Comparison of ENCODE assay signal across 8 cellular contexts in genomic region chrX:119887721-119888425, GRCh38. TPM values are rescaled to one million over a fixed set of nuclear protein-coding genes. Genes with fewer than 3 reads are reported as not detected.
DNase-seq lines count a peak whose midpoint lies in the region; ATAC-seq, FAIRE-seq and TF ChIP-seq lines count a peak whose summit lies in the region.

No MANE protein-coding gene starts in this region.

- peak overlapping the region; percentile 7 for H4K12ac ChIP-seq in trophoblast cell (ENCODE audit: low read depth, low read length)

- H3K36me3 ChIP-seq in trophoblast cell (ENCODE audit: control insufficient read depth in 1 of 2, insufficient read depth in 2 of 2, low read length in 2 of 2) = no peaks in the 10 kb centered on the region

- H3K4me2 ChIP-seq in A549 (peak overlapping the region; percentile 70), trophoblast cell (ENCODE audit: low read length) (peak overlapping the region; percentile 50)

- CTCF ChIA-PET in A549 (lab: Yijun Ruan, JAX) = interaction anchor here (0.6 to 2.0 kb wide), 34 partner anchors 8 to 1576 kb away, joined by 3 to 11 read pairs (median 4); partner anchors contain the start of genes SOWAHD and UPF3B

- H3K9me3 ChIP-seq in A549 (no peaks in the 10 kb centered on the region), trophoblast cell (ENCODE audit: insufficient read depth, low read depth, low read length) (no peaks in the 10 kb centered on the region)

- no peaks in the 10 kb centered on the region for H3K79me2 ChIP-seq in trophoblast cell (ENCODE audit: control insufficient read depth, insufficient read depth, low read length, poor library complexity)

- DNase-seq in A549 (ENCODE audit: low read depth in 1 of 2, low spot score in 1 of 2) = peak; percentile 78 to 84
- peak; percentile 60 for DNase-seq in SIG-M5 treated with dmso at 0.1 percent for 504 hours (lab: John Stamatoyannopoulos, UW; ENCODE audit: unreplicated experiment)
- peak; percentile 66 for DNase-seq in activated naive CD4-positive, alpha-beta T cell treated with Interleukin-2 at 50 U/mL for 16 hours
- DNase-seq in glomerular visceral epithelial cell (ENCODE audit: extremely low spot score) = peak; percentile 54
- DNase-seq in trophoblast cell = peak; percentile 53 to 71

- TF ChIP-seq EP300 in A549 (IDR thresholded peaks at IDR 0.05) = no peak

- no peak for TF ChIP-seq POLR2A in A549 (IDR thresholded peaks at IDR 0.05; ENCODE audit: low read length)

- H3K4ac ChIP-seq in trophoblast cell (ENCODE audit: low read depth, low read length) = no peak overlapping the region

- no peak overlapping the region for H4K91ac ChIP-seq in trophoblast cell (ENCODE audit: low read depth, low read length)

- H3K4me3 ChIP-seq in A549 (peak overlapping the region; percentile 57), trophoblast cell (ENCODE audit: low read depth, low read length) (no peak overlapping the region)

- H2AFZ ChIP-seq in trophoblast cell (ENCODE audit: insufficient read depth, low read length, poor library complexity) = peak overlapping the region; percentile 81

- H3K4me1 ChIP-seq in A549 = no peaks in the 10 kb centered on the region
- H3K4me1 ChIP-seq in trophoblast cell (ENCODE audit: control insufficient read depth in 1 of 2, insufficient read depth in 2 of 2, low read length in 2 of 2) = peaks cover 3 to 4% of the 10 kb centered on the region in 2 experiments

- H2BK12ac ChIP-seq in trophoblast cell (ENCODE audit: low read length) = no peak overlapping the region

- no peak overlapping the region for H2BK120ac ChIP-seq in trophoblast cell (ENCODE audit: insufficient read depth, low read length, poor library complexity)

- WGBS in A549 (ENCODE audit: missing lambda C conversion rate) = 0% methylated on average over 8 of the region's 40 CpGs
- WGBS in trophoblast cell (ENCODE audit: extremely low coverage, insufficient coverage, insufficient read length) = no CpG with 5 or more reads among the region's 40 CpGs

- H3K9ac ChIP-seq in trophoblast cell (ENCODE audit: low read length) = no peak overlapping the region

- no peak overlapping the region for H3K23ac ChIP-seq in trophoblast cell (ENCODE audit: low read length)

- no peak overlapping the region for H3K14ac ChIP-seq in trophoblast cell (ENCODE audit: low read length)

- peak overlapping the region; percentile 62 to 87 for H3K27ac ChIP-seq in A549
- H3K27ac ChIP-seq in trophoblast cell (ENCODE audit: low read depth, low read length) = no peak overlapping the region

- peaks cover 4% of the 10 kb centered on the region for H3K79me1 ChIP-seq in trophoblast cell (ENCODE audit: low read length)

- no peak overlapping the region for H3K18ac ChIP-seq in trophoblast cell (ENCODE audit: low read length)

- no peak overlapping the region for H2AK5ac ChIP-seq in trophoblast cell (ENCODE audit: low read length)

- POLR2A ChIA-PET in A549 (lab: Yijun Ruan, JAX) = interaction anchor here (0.6 to 1.5 kb wide), 5 partner anchors 9 to 97 kb away, joined by 3 to 12 read pairs (median 3); partner anchors contain the start of genes NDUFA1, RNF113A, RPL39 and UPF3B

- ATAC-seq in A549 (peak; percentile 99), GM18520 (IDR thresholded peaks at IDR 0.05; ENCODE audit: unreplicated experiment) (peak; percentile 52), HG03571 (IDR thresholded peaks at IDR 0.05; ENCODE audit: unreplicated experiment) (peak; percentile 78), HG03469 (IDR thresholded peaks at IDR 0.05; ENCODE audit: unreplicated experiment) (no peak)

- no peak overlapping the region for H4K8ac ChIP-seq in trophoblast cell (ENCODE audit: low read depth, low read length)

- peak; percentile 94 for FAIRE-seq in A549 (lab: Jason Lieb, UNC)

- H2BK5ac ChIP-seq in trophoblast cell (ENCODE audit: low read depth, low read length, poor library complexity) = no peak overlapping the region

- TF ChIP-seq RAD21 in A549 (conservative IDR thresholded peaks at IDR 0.05 in 1 of 2, IDR thresholded peaks at IDR 0.05 in 1 of 2) = peak; percentile 21 to 41; a peak in 3 of 5 replicates

- H3K27me3 ChIP-seq in trophoblast cell (ENCODE audit: insufficient read depth, low read length) = no peaks in the 10 kb centered on the region

- peak; percentile 53 for TF ChIP-seq CTCF in A549 (IDR thresholded peaks at IDR 0.05)

TF ChIP-seq in A549, 52 proteins besides CTCF, POLR2A, EP300 and RAD21:
- peak; percentile 25; the same call in 1 of the 2 replicates for TF ChIP-seq PHF8 (IDR thresholded peaks at IDR 0.05; ENCODE audit: borderline replicate concordance, low read depth)
- TF ChIP-seq SMC3 (IDR thresholded peaks at IDR 0.05) = peak; percentile 33; the same call in 2 of the 3 replicates
- TF ChIP-seq HDAC2 (IDR thresholded peaks at IDR 0.05) = no peak
TF ChIP-seq in A549: peak in this region for 2.

RNA-seq across cellular contexts. Expression of gene AKAP14, which starts 7.8 kb away (rescaled TPM):
- polyA plus RNA-seq in A549 (2011; rRNA removed) (0.09 TPM in 1 of 2 replicates, not detected in the other), A549 (2017; fragmentation: RNase III; extraction: RNeasy Plus Mini Kit Qiagen cat#74134 plus additional on column Dnase treatment) (not detected in 3 replicates)
- not detected in 2 replicates for polyA plus RNA-seq in A549 (2012; cell fraction: cytosol; rRNA removed)
- not detected in 2 replicates for polyA plus RNA-seq in A549 (2012; cell fraction: nucleus; rRNA removed)
- not detected in 2 replicates for polyA minus RNA-seq in A549 (2011; rRNA and poly(A)+ RNA removed)
- 9.2 and 10.8 TPM in 2 replicates for polyA plus RNA-seq in trophoblast cell (2013)

RNA-seq across cellular contexts. Expression of gene NDUFA1, which starts 16.2 kb away (rescaled TPM):
- polyA plus RNA-seq in A549 (2011; rRNA removed) = 249 and 435 TPM in 2 replicates
- polyA plus RNA-seq in A549 (2012; cell fraction: cytosol; rRNA removed) = 160 and 229 TPM in 2 replicates
- 28.0 and 57.8 TPM in 2 replicates for polyA plus RNA-seq in A549 (2012; cell fraction: nucleus; rRNA removed)
- 432 to 469 TPM (median 449 TPM) in 3 replicates for polyA plus RNA-seq in A549 (2017; fragmentation: RNase III; extraction: RNeasy Plus Mini Kit Qiagen cat#74134 plus additional on column Dnase treatment)
- polyA minus RNA-seq in A549 (2011; rRNA and poly(A)+ RNA removed) = 45.5 and 52.3 TPM in 2 replicates
- 212 and 213 TPM in 2 replicates for polyA plus RNA-seq in trophoblast cell (2013)

RNA-seq across cellular contexts. Expression of gene RNF113A, which starts 16.3 kb away (rescaled TPM):
- polyA plus RNA-seq in A549 (2011; rRNA removed) = 16.5 and 18.5 TPM in 2 replicates
- 17.2 and 20.6 TPM in 2 replicates for polyA plus RNA-seq in A549 (2012; cell fraction: cytosol; rRNA removed)
- polyA plus RNA-seq in A549 (2012; cell fraction: nucleus; rRNA removed) = 12.7 and 15.8 TPM in 2 replicates
- polyA plus RNA-seq in A549 (2017; fragmentation: RNase III; extraction: RNeasy Plus Mini Kit Qiagen cat#74134 plus additional on column Dnase treatment) = 17.8 to 18.6 TPM (median 18.4 TPM) in 3 replicates
- 8.6 and 9.0 TPM in 2 replicates for polyA minus RNA-seq in A549 (2011; rRNA and poly(A)+ RNA removed)
- 26.1 and 27.3 TPM in 2 replicates for polyA plus RNA-seq in trophoblast cell (2013)

RNA-seq across cellular contexts. Expression of gene UPF3B, which starts 35.1 kb away (rescaled TPM):
- polyA plus RNA-seq in A549 (2011; rRNA removed) = 14.3 and 27.6 TPM in 2 replicates
- 4.9 and 7.4 TPM in 2 replicates for polyA plus RNA-seq in A549 (2012; cell fraction: cytosol; rRNA removed)
- polyA plus RNA-seq in A549 (2012; cell fraction: nucleus; rRNA removed) = 2.4 and 2.6 TPM in 2 replicates
- 23.9 to 26.4 TPM (median 26.1 TPM) in 3 replicates for polyA plus RNA-seq in A549 (2017; fragmentation: RNase III; extraction: RNeasy Plus Mini Kit Qiagen cat#74134 plus additional on column Dnase treatment)
- 2.1 TPM in 2 replicates for polyA minus RNA-seq in A549 (2011; rRNA and poly(A)+ RNA removed)
- 18.4 and 19.0 TPM in 2 replicates for polyA plus RNA-seq in trophoblast cell (2013)

RNA-seq across cellular contexts. Expression of gene NKAP, which starts 55.7 kb away (rescaled TPM):
- 7.7 and 16.9 TPM in 2 replicates for polyA plus RNA-seq in A549 (2011; rRNA removed)
- polyA plus RNA-seq in A549 (2012; cell fraction: cytosol; rRNA removed) = 3.4 and 3.5 TPM in 2 replicates
- 2.5 and 3.0 TPM in 2 replicates for polyA plus RNA-seq in A549 (2012; cell fraction: nucleus; rRNA removed)
- 5.9 to 6.6 TPM (median 6.3 TPM) in 3 replicates for polyA plus RNA-seq in A549 (2017; fragmentation: RNase III; extraction: RNeasy Plus Mini Kit Qiagen cat#74134 plus additional on column Dnase treatment)
- polyA minus RNA-seq in A549 (2011; rRNA and poly(A)+ RNA removed) = 1.5 and 1.6 TPM in 2 replicates
- 11.5 and 12.3 TPM in 2 replicates for polyA plus RNA-seq in trophoblast cell (2013)
